ENCODE assay signal across 1 cellular context in the genomic region with DNA sequence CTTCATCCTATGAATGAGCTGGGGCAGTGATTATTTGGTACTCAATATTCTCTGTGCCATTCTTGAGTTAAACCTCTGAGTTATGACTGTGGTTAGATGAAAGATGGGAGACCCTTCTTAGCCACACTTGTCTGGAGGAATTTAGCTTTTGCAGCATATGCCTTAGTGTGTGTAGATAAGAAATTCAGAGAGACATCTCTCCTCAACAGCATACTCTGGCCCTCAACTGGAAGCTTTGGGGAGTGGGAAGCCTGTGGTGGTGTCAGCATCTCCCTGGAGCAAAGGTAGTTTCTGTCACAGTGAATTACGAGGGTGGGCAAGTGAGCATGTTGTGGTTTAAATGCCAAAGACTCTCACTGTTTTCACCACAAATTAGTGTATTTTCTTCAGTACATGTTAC.
TF ChIP-seq lines count a peak whose summit lies in the region.

No MANE protein-coding gene starts in this region.

TF ChIP-seq in H1, 55 proteins besides CTCF, POLR2A, EP300 and RAD21 (continued from another document):
- no peak for TF ChIP-seq CBX5 (IDR thresholded peaks at IDR 0.05; ENCODE audit: low read depth, low read length)
- no peak for TF ChIP-seq SAP30 (IDR thresholded peaks at IDR 0.05; ENCODE audit: insufficient read depth, insufficient replicate concordance, low read length)
- no peak for TF ChIP-seq CEBPB (IDR thresholded peaks at IDR 0.05; ENCODE audit: low read depth, low read length)
- no peak for TF ChIP-seq JUND (IDR thresholded peaks at IDR 0.05; ENCODE audit: low read length)
- TF ChIP-seq SIRT6 (IDR thresholded peaks at IDR 0.05; ENCODE audit: low read length): no peak
- TF ChIP-seq, protein P1, sequence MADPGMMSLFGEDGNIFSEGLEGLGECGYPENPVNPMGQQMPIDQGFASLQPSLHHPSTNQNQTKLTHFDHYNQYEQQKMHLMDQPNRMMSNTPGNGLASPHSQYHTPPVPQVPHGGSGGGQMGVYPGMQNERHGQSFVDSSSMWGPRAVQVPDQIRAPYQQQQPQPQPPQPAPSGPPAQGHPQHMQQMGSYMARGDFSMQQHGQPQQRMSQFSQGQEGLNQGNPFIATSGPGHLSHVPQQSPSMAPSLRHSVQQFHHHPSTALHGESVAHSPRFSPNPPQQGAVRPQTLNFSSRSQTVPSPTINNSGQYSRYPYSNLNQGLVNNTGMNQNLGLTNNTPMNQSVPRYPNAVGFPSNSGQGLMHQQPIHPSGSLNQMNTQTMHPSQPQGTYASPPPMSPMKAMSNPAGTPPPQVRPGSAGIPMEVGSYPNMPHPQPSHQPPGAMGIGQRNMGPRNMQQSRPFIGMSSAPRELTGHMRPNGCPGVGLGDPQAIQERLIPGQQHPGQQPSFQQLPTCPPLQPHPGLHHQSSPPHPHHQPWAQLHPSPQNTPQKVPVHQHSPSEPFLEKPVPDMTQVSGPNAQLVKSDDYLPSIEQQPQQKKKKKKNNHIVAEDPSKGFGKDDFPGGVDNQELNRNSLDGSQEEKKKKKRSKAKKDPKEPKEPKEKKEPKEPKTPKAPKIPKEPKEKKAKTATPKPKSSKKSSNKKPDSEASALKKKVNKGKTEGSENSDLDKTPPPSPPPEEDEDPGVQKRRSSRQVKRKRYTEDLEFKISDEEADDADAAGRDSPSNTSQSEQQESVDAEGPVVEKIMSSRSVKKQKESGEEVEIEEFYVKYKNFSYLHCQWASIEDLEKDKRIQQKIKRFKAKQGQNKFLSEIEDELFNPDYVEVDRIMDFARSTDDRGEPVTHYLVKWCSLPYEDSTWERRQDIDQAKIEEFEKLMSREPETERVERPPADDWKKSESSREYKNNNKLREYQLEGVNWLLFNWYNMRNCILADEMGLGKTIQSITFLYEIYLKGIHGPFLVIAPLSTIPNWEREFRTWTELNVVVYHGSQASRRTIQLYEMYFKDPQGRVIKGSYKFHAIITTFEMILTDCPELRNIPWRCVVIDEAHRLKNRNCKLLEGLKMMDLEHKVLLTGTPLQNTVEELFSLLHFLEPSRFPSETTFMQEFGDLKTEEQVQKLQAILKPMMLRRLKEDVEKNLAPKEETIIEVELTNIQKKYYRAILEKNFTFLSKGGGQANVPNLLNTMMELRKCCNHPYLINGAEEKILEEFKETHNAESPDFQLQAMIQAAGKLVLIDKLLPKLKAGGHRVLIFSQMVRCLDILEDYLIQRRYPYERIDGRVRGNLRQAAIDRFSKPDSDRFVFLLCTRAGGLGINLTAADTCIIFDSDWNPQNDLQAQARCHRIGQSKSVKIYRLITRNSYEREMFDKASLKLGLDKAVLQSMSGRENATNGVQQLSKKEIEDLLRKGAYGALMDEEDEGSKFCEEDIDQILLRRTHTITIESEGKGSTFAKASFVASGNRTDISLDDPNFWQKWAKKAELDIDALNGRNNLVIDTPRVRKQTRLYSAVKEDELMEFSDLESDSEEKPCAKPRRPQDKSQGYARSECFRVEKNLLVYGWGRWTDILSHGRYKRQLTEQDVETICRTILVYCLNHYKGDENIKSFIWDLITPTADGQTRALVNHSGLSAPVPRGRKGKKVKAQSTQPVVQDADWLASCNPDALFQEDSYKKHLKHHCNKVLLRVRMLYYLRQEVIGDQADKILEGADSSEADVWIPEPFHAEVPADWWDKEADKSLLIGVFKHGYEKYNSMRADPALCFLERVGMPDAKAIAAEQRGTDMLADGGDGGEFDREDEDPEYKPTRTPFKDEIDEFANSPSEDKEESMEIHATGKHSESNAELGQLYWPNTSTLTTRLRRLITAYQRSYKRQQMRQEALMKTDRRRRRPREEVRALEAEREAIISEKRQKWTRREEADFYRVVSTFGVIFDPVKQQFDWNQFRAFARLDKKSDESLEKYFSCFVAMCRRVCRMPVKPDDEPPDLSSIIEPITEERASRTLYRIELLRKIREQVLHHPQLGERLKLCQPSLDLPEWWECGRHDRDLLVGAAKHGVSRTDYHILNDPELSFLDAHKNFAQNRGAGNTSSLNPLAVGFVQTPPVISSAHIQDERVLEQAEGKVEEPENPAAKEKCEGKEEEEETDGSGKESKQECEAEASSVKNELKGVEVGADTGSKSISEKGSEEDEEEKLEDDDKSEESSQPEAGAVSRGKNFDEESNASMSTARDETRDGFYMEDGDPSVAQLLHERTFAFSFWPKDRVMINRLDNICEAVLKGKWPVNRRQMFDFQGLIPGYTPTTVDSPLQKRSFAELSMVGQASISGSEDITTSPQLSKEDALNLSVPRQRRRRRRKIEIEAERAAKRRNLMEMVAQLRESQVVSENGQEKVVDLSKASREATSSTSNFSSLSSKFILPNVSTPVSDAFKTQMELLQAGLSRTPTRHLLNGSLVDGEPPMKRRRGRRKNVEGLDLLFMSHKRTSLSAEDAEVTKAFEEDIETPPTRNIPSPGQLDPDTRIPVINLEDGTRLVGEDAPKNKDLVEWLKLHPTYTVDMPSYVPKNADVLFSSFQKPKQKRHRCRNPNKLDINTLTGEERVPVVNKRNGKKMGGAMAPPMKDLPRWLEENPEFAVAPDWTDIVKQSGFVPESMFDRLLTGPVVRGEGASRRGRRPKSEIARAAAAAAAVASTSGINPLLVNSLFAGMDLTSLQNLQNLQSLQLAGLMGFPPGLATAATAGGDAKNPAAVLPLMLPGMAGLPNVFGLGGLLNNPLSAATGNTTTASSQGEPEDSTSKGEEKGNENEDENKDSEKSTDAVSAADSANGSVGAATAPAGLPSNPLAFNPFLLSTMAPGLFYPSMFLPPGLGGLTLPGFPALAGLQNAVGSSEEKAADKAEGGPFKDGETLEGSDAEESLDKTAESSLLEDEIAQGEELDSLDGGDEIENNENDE (IDR thresholded peaks at IDR 0.05; ENCODE audit: insufficient replicate concordance, low read length): no peak
- TF ChIP-seq, protein P2, sequence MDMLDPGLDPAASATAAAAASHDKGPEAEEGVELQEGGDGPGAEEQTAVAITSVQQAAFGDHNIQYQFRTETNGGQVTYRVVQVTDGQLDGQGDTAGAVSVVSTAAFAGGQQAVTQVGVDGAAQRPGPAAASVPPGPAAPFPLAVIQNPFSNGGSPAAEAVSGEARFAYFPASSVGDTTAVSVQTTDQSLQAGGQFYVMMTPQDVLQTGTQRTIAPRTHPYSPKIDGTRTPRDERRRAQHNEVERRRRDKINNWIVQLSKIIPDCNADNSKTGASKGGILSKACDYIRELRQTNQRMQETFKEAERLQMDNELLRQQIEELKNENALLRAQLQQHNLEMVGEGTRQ (IDR thresholded peaks at IDR 0.05; ENCODE audit: low read length): no peak
- TF ChIP-seq BACH1 (IDR thresholded peaks at IDR 0.05; ENCODE audit: low read length): no peak
- TF ChIP-seq SIN3A (conservative IDR thresholded peaks at IDR 0.05 in 1 of 2, IDR thresholded peaks at IDR 0.05 in 1 of 2; ENCODE audit: low read depth in 1 of 2, low read length in 2 of 2): no peak
- no peak for TF ChIP-seq EZH2 (IDR thresholded peaks at IDR 0.05; ENCODE audit: low read depth, low read length, severe bottlenecking)
- no peak for TF ChIP-seq EGR1 (IDR thresholded peaks at IDR 0.05; ENCODE audit: borderline replicate concordance, low read depth, low read length)
- no peak for TF ChIP-seq KDM5A (IDR thresholded peaks at IDR 0.05; ENCODE audit: low read length)
- no peak for TF ChIP-seq SP1 (IDR thresholded peaks at IDR 0.05; ENCODE audit: low read depth, low read length)
- TF ChIP-seq TEAD4 (IDR thresholded peaks at IDR 0.05; ENCODE audit: low read depth, low read length): no peak
- no peak for TF ChIP-seq KDM1A (IDR thresholded peaks at IDR 0.05; ENCODE audit: borderline replicate concordance, low read length)
- TF ChIP-seq SP2 (IDR thresholded peaks at IDR 0.05; ENCODE audit: low read length): no peak
